Comparison of ENCODE assay signal across 29 cellular contexts in the genomic region with DNA sequence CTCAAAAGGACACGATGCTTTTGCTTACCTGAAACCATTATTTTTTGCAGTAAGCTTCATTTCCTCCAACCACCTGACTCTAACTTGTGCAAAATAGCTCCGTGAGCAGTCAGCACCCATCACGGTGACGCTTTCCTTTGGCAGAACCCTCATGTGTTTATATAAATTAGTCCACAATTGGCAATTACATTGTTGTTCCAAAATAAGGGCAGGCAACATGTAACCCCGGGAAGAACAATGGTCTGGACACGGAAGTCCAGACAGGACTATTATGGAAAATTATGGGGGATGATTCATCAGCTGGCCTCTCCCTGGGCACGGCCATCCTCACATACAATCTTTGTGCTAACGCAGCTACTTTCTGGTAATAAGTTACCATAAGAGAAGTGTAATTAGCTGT.
"Had no signal": no experiment of that assay in that cellular context is flagged by ENCODE, and none has a peak within 500 bp of the region (broad histone marks: within the 10 kb centered on the region; RNA-seq: fewer than 3 reads in every experiment).

No MANE protein-coding gene starts in this region.

- H3K27ac ChIP-seq: breast epithelium, esophagus muscularis mucosa, gastrocnemius medialis, sigmoid colon, thoracic aorta, vagina had no signal

- H3K4me3 Mint-ChIP-seq: activated T-cell treated with anti-CD3 and anti-CD28 coated beads, Interleukin-2, amount 50 U/mL, for 24 hours; activated T-helper 17 cell treated with anti-CD3 and anti-CD28 coated beads, Interleukin-2, amount 50 U/mL, for 72 hours; central memory CD8-positive, alpha-beta T cell; effector memory CD8-positive, alpha-beta T cell; memory B cell; neural crest cell; type B pancreatic cell; WTC11 had no signal

- ATAC-seq: activated naive CD4-positive, alpha-beta T cell treated with anti-CD3 and anti-CD28 coated beads, Interleukin-2, amount 50 U/mL, for 72 hours; activated T-helper 17 cell treated with anti-CD3 and anti-CD28 coated beads, Interleukin-2, amount 50 U/mL, for 72 hours; effector memory CD8-positive, alpha-beta T cell; gastrocnemius medialis; mucosa of descending colon had no signal

- H3K36me3 Mint-ChIP-seq: activated naive CD4-positive, alpha-beta T cell treated with anti-CD3 and anti-CD28 coated beads, Interleukin-2, amount 50 U/mL, for 72 hours; memory B cell; type B pancreatic cell; WTC11 had no signal

- H3K27me3 ChIP-seq: breast epithelium, dorsolateral prefrontal cortex, gastrocnemius medialis, sigmoid colon, vagina had no signal

- H3K9me3 Mint-ChIP-seq: activated naive CD4-positive, alpha-beta T cell treated with anti-CD3 and anti-CD28 coated beads, Interleukin-2, amount 50 U/mL, for 72 hours; activated T-cell treated with anti-CD3 and anti-CD28 coated beads, Interleukin-2, amount 50 U/mL, for 24 hours; memory B cell; neural crest cell; type B pancreatic cell; WTC11 had no signal

- H3K27me3 Mint-ChIP-seq: central memory CD8-positive, alpha-beta T cell; type B pancreatic cell had no signal

- H3K9me3 ChIP-seq: breast epithelium, esophagus muscularis mucosa, gastrocnemius medialis, mucosa of descending colon, sigmoid colon, thoracic aorta, vagina had no signal

- DNase-seq: activated CD4-positive, alpha-beta T cell treated with anti-CD3 and anti-CD28 coated beads, Interleukin-2, amount 50 U/mL, for 4 hours; activated CD8-positive, alpha-beta memory T cell treated with anti-CD3 and anti-CD28 coated beads for 24 hours; activated CD8-positive, alpha-beta memory T cell treated with anti-CD3 and anti-CD28 coated beads, Interleukin-2, amount 50 U/mL, for 4 hours; activated T-cell treated with anti-CD3 and anti-CD28 coated beads, Interleukin-2, amount 50 U/mL, for 24 hours; aorta; dorsolateral prefrontal cortex; effector memory CD8-positive, alpha-beta T cell; gastrocnemius medialis; hippocampal formation; kidney glomerular epithelial cell; mucosa of descending colon; posterior cingulate gyrus; sigmoid colon; stimulated activated CD4-positive, alpha-beta T cell treated with anti-CD3 and anti-CD28 coated beads, Interleukin-2, amount 100 ng/mL, for 48 hours; stimulated activated CD8-positive, alpha-beta memory T cell treated with anti-CD3 and anti-CD28 coated beads, Interleukin-4, amount 100 ng/mL, for 48 hours; stimulated activated naive CD4-positive, alpha-beta T cell treated with Interleukin-2 at 50 U/mL for 16 hours had no signal

- H3K4me1 ChIP-seq: breast epithelium, esophagus muscularis mucosa, gastrocnemius medialis, sigmoid colon, vagina had no signal

- H3K36me3 ChIP-seq: breast epithelium, esophagus muscularis mucosa, gastrocnemius medialis, sigmoid colon, thoracic aorta, vagina had no signal

- H3K4me3 ChIP-seq: breast epithelium, dorsolateral prefrontal cortex, esophagus muscularis mucosa, gastrocnemius medialis, mucosa of descending colon, sigmoid colon, thoracic aorta, vagina had no signal

- H3K27ac Mint-ChIP-seq: activated naive CD4-positive, alpha-beta T cell treated with anti-CD3 and anti-CD28 coated beads, Interleukin-2, amount 50 U/mL, for 72 hours; activated T-cell treated with anti-CD3 and anti-CD28 coated beads, Interleukin-2, amount 50 U/mL, for 24 hours; activated T-helper 17 cell treated with anti-CD3 and anti-CD28 coated beads, Interleukin-2, amount 50 U/mL, for 72 hours; effector memory CD8-positive, alpha-beta T cell; memory B cell; type B pancreatic cell; WTC11 had no signal

- FAIRE-seq: colon, TTC549 had no signal

- H3K4me1 Mint-ChIP-seq: activated T-helper 17 cell treated with anti-CD3 and anti-CD28 coated beads, Interleukin-2, amount 50 U/mL, for 72 hours; central memory CD8-positive, alpha-beta T cell; memory B cell had no signal
